In genomic region chr1:11781298-11781697, GRCh38 we compare ENCODE assay signal across 20 cellular contexts. TPM values are rescaled to one million over a fixed set of nuclear protein-coding genes. Genes with fewer than 3 reads are reported as not detected.
DNase-seq lines count a peak whose midpoint lies in the region; ATAC-seq and TF ChIP-seq lines count a peak whose summit lies in the region.
"Had no signal": no experiment of that assay in that cellular context is flagged by ENCODE, and none has a peak within 500 bp of the region (broad histone marks: within the 10 kb centered on the region; RNA-seq: fewer than 3 reads in every experiment).

No MANE protein-coding gene starts in this region.

- no peaks in the 10 kb centered on the region for H3K9me3 Mint-ChIP-seq in activated naive CD4-positive, alpha-beta T cell treated with anti-CD3 and anti-CD28 coated beads, Interleukin-2, amount 50 U/mL, for 72 hours
- H3K9me3 Mint-ChIP-seq: HFFc6 had no signal

- no peak overlapping the region for H3K4me3 ChIP-seq in MG63
- H3K4me3 ChIP-seq in psoas muscle = no peak overlapping the region
- no peak overlapping the region for H3K4me3 ChIP-seq in upper lobe of right lung
- H3K4me3 ChIP-seq: K562, SK-N-MC had no signal

- H3K27ac Mint-ChIP-seq in activated naive CD4-positive, alpha-beta T cell treated with anti-CD3 and anti-CD28 coated beads, Interleukin-2, amount 50 U/mL, for 72 hours = no peak overlapping the region
- H3K27ac Mint-ChIP-seq: HFFc6 had no signal

- H3K4me1 ChIP-seq in foreskin keratinocyte (no peaks in the 10 kb centered on the region), psoas muscle (peaks cover 13% of the 10 kb centered on the region), upper lobe of right lung (peaks cover 20% of the 10 kb centered on the region)

- TF ChIP-seq CTCF in foreskin keratinocyte (conservative IDR thresholded peaks at IDR 0.05) (no peak), psoas muscle (IDR thresholded peaks at IDR 0.05) (no peak), upper lobe of right lung (IDR thresholded peaks at IDR 0.05) (no peak)

- H3K9me3 ChIP-seq in MG63 = no peaks in the 10 kb centered on the region
- no peaks in the 10 kb centered on the region for H3K9me3 ChIP-seq in psoas muscle
- H3K9me3 ChIP-seq in upper lobe of right lung = no peaks in the 10 kb centered on the region

- H3K27ac ChIP-seq in foreskin keratinocyte = no peak overlapping the region
- no peak overlapping the region for H3K27ac ChIP-seq in psoas muscle
- H3K27ac ChIP-seq in upper lobe of right lung = no peak overlapping the region
- H3K27ac ChIP-seq: C4-2B, SK-N-MC had no signal

- peak; percentile 9 for ATAC-seq in foreskin keratinocyte
- peak; percentile 36 to 66 (median 58) for ATAC-seq in psoas muscle
- no peak for ATAC-seq in activated naive CD4-positive, alpha-beta T cell treated with anti-CD3 and anti-CD28 coated beads, Interleukin-2, amount 50 U/mL, for 72 hours
- no peak for ATAC-seq in upper lobe of right lung
- ATAC-seq: K562 had no signal

- H3K27me3 ChIP-seq in MG63 = no peaks in the 10 kb centered on the region
- H3K27me3 ChIP-seq in foreskin keratinocyte = peaks cover 2% of the 10 kb centered on the region
- H3K27me3 ChIP-seq in psoas muscle (ENCODE audit: insufficient read depth in 3 of 3, low read length in 2 of 3) = no peaks in the 10 kb centered on the region
- H3K27me3 ChIP-seq in upper lobe of right lung = no peaks in the 10 kb centered on the region

- DNase-seq in ELR (ENCODE audit: low read depth) (peak; percentile 18), MG63 (peak; percentile 40), foreskin keratinocyte (peak in 1 of 2 donors; percentile 25), psoas muscle (no peak), H4 (ENCODE audit: low spot score) (no peak), upper lobe of right lung (no peak)
- DNase-seq in activated naive CD4-positive, alpha-beta T cell treated with anti-CD3 and anti-CD28 coated beads, Interleukin-2, amount 50 U/mL, for 72 hours (ENCODE audit: low spot score in 2 of 2) = no peak
- DNase-seq: ACHN, AML-193, DMS79, GDM1, HFFc6, MV-4-11, NCI-H187, NCI-H226, NCI-H524, SHP77 had no signal

- H3K36me3 ChIP-seq in MG63 (no peaks in the 10 kb centered on the region), psoas muscle (ENCODE audit: insufficient read depth in 1 of 2, low read depth in 1 of 2) (no peaks in the 10 kb centered on the region), upper lobe of right lung (no peaks in the 10 kb centered on the region)

- intact Hi-C loops in psoas muscle (cut with DNase I) = no loop called here
- intact Hi-C loops in upper lobe of right lung (cut with DNase I) = no loop called here

- H3K36me3 Mint-ChIP-seq in activated naive CD4-positive, alpha-beta T cell treated with anti-CD3 and anti-CD28 coated beads, Interleukin-2, amount 50 U/mL, for 72 hours = no peaks in the 10 kb centered on the region

- WGBS in psoas muscle, 3 donors = 36 to 58% (median 43%) methylated on average over 12 of the region's 12 CpGs

RNA-seq across cellular contexts. Expression of gene C1orf167, which starts 19.3 kb away (rescaled TPM):
- total RNA-seq in MG63 (2014; rRNA removed; shearing (Covaris generic); ENCODE audit: low replicate concordance) = not detected in 2 replicates
- not detected in 2 replicates for total RNA-seq in foreskin keratinocyte
- not detected in 2 replicates for polyA plus RNA-seq in foreskin keratinocyte
- 1 to 10 TPM; 1.8 to 5.3 (median 3.4) TPM for total RNA-seq in psoas muscle
- 1 to 10 TPM; 1.9 to 2.5 (median 2.1) TPM for polyA plus RNA-seq in psoas muscle
- not detected in 2 replicates for total RNA-seq in H4 (2014; rRNA removed; shearing (Covaris generic))
- not detected for total RNA-seq in activated naive CD4-positive, alpha-beta T cell treated with anti-CD3 and anti-CD28 coated beads, Interleukin-2, amount 50 U/mL, for 72 hours
- total RNA-seq in upper lobe of right lung = 4.7 TPM

RNA-seq across cellular contexts. Expression of gene MTHFR, which starts 24.5 kb away (rescaled TPM):
- 3.8 and 7.8 TPM in 2 replicates for total RNA-seq in MG63 (2014; rRNA removed; shearing (Covaris generic); ENCODE audit: low replicate concordance)
- total RNA-seq in foreskin keratinocyte = 10.2 and 11.5 TPM in 2 replicates
- 3.4 and 4.1 TPM in 2 replicates for polyA plus RNA-seq in foreskin keratinocyte
- 10 to 100 TPM; 12.7 to 26.2 (median 17.6) TPM for total RNA-seq in psoas muscle
- polyA plus RNA-seq in psoas muscle = 10 to 100 TPM in 1 of 3 donors, 1 to 10 TPM in 2; 5.8 to 21.7 (median 8.6) TPM
- 3.6 and 6.0 TPM in 2 replicates for total RNA-seq in H4 (2014; rRNA removed; shearing (Covaris generic))
- 10 to 100 TPM; 14.8 to 18.2 TPM for total RNA-seq in activated naive CD4-positive, alpha-beta T cell treated with anti-CD3 and anti-CD28 coated beads, Interleukin-2, amount 50 U/mL, for 72 hours
- total RNA-seq in upper lobe of right lung = 45.4 TPM

RNA-seq across cellular contexts. Expression of gene CLCN6, which starts 24.7 kb away (rescaled TPM):
- 1.5 and 6.1 TPM in 2 replicates for total RNA-seq in MG63 (2014; rRNA removed; shearing (Covaris generic); ENCODE audit: low replicate concordance)
- total RNA-seq in foreskin keratinocyte = 12.4 and 14.5 TPM in 2 replicates
- 5.1 and 8.0 TPM in 2 replicates for polyA plus RNA-seq in foreskin keratinocyte
- total RNA-seq in psoas muscle = 10 to 100 TPM in 1 of 4 donors, 1 to 10 TPM in 3; 5.5 to 17.5 (median 8.1) TPM
- 10 to 100 TPM in 1 of 3 donors, 1 to 10 TPM in 2; 6.0 to 12.0 (median 8.3) TPM for polyA plus RNA-seq in psoas muscle
- 1.8 and 4.4 TPM in 2 replicates for total RNA-seq in H4 (2014; rRNA removed; shearing (Covaris generic))
- total RNA-seq in activated naive CD4-positive, alpha-beta T cell treated with anti-CD3 and anti-CD28 coated beads, Interleukin-2, amount 50 U/mL, for 72 hours = 10 to 100 TPM; 14.8 to 16.6 TPM
- 33.7 TPM for total RNA-seq in upper lobe of right lung

RNA-seq across cellular contexts. Expression of gene AGTRAP, which starts 45.4 kb away (rescaled TPM):
- total RNA-seq in MG63 (2014; rRNA removed; shearing (Covaris generic); ENCODE audit: low replicate concordance) = 43.5 and 53.7 TPM in 2 replicates
- 83.1 and 83.9 TPM in 2 replicates for total RNA-seq in foreskin keratinocyte
- polyA plus RNA-seq in foreskin keratinocyte = 138 and 140 TPM in 2 replicates
- total RNA-seq in psoas muscle = 10 to 100 TPM; 28.5 to 46.0 (median 42.2) TPM
- polyA plus RNA-seq in psoas muscle = 100 to 1,000 TPM in 2 of 3 donors, 10 to 100 TPM in 1; 36.9 to 179 (median 138) TPM
- 65.1 and 74.0 TPM in 2 replicates for total RNA-seq in H4 (2014; rRNA removed; shearing (Covaris generic))
- total RNA-seq in activated naive CD4-positive, alpha-beta T cell treated with anti-CD3 and anti-CD28 coated beads, Interleukin-2, amount 50 U/mL, for 72 hours = 10 to 100 TPM in 1 of 2 donors, 1 to 10 TPM in 1; 9.7 to 24.1 TPM
- total RNA-seq in upper lobe of right lung = 57.0 TPM

Comparison
In these comparisons a context has a peak if more than half of its experiments do, and no peak if none do; other contexts are left out.
1. DNase-seq: peak in ELR (single experiment) and MG63 (single experiment); none in psoas muscle (0 of 2), H4 (single experiment), activated naive CD4-positive, alpha-beta T cell treated with anti-CD3 and anti-CD28 coated beads, Interleukin-2, amount 50 U/mL, for 72 hours (0 of 2) and upper lobe of right lung (single experiment).
2. ATAC-seq: peak in foreskin keratinocyte (single experiment) and psoas muscle (4 of 4); none in activated naive CD4-positive, alpha-beta T cell treated with anti-CD3 and anti-CD28 coated beads, Interleukin-2, amount 50 U/mL, for 72 hours (0 of 2) and upper lobe of right lung (single experiment).